In the genomic region with DNA sequence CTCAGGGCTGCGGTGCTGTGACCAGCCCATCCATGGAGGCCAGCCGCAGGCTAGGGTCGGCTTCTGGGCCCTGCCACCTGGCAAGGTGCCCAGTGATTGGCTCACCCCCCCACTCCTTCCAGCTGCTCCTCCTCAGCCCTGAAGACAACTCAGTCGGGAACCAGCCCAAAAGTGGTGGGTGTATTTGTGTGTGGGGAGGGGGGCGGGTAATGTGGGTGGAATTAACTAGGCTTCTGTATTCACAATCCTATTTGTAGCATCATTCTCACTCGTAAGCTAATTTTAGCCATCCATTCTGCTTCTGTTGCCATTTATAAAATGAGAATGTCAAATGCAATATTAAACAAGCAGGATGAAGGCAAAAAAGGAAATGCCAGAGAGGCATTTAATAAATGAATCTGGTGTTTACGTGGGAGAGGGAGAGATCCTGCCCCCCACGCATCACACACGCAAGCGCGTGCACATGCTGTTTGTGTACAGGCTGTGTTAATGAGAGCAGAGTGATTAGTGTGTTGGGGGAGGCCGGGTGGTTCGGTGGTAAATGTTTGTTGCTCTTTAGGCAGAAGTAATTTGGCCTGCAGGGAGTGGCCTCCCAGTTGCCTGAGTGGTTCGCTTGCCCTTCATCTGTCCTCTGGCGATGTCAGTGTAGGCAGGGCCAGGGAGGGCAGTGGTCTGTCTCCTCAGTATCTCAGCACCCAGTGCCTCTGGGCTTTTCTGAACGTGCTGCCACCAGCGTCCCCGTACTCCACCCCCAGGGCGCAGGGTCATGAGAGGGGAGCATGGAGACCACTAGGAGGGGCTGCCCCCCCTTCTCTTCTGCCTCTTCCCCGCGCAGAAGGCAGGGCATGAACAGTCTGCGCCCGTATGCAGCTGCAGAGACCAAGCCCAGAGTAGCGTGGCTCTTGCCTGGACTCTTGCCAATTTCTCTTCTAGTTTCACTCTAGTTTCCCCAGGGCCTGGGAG, we compare ENCODE assay signal across 8 cellular contexts.
DNase-seq lines count a peak whose midpoint lies in the region; ATAC-seq and TF ChIP-seq lines count a peak whose summit lies in the region.

No MANE protein-coding gene starts in this region.

- TF ChIP-seq EP300 in gastroesophageal sphincter (IDR thresholded peaks at IDR 0.05), result no peak
- TF ChIP-seq EP300 in ovary (IDR thresholded peaks at IDR 0.05), result no peak

- peaks cover 79% of the 10 kb centered on the region for H3K4me1 Mint-ChIP-seq in activated T-cell treated with anti-CD3 and anti-CD28 coated beads, Interleukin-2, amount 50 U/mL, for 4 hours (ENCODE audit: low read depth)
- H3K4me1 Mint-ChIP-seq in progenitor cell of endocrine pancreas (ENCODE audit: low read depth), result peaks cover 35% of the 10 kb centered on the region

- H3K9me3 Mint-ChIP-seq in activated T-cell treated with anti-CD3 and anti-CD28 coated beads, Interleukin-2, amount 50 U/mL, for 4 hours, result no peaks in the 10 kb centered on the region
- no peaks in the 10 kb centered on the region for H3K9me3 Mint-ChIP-seq in progenitor cell of endocrine pancreas (ENCODE audit: low read depth)

- H3K4me3 Mint-ChIP-seq in activated T-cell treated with anti-CD3 and anti-CD28 coated beads, Interleukin-2, amount 50 U/mL, for 4 hours, result peak overlapping the region; percentile 15
- H3K4me3 Mint-ChIP-seq in progenitor cell of endocrine pancreas (ENCODE audit: low read depth), result no peak overlapping the region

- H3K4me3 ChIP-seq in gastroesophageal sphincter (peak overlapping the region in 1 of 2 donors; percentile 28), ovary (no peak overlapping the region)

- H3K36me3 Mint-ChIP-seq in activated T-cell treated with anti-CD3 and anti-CD28 coated beads, Interleukin-2, amount 50 U/mL, for 4 hours (ENCODE audit: insufficient read depth), result peaks cover 1% of the 10 kb centered on the region
- no peaks in the 10 kb centered on the region for H3K36me3 Mint-ChIP-seq in progenitor cell of endocrine pancreas (ENCODE audit: insufficient read depth)

- H3K27ac ChIP-seq in gastroesophageal sphincter, result peak overlapping the region in 3 of 4 donors; percentile 69 to 80 (median 71)
- H3K27ac ChIP-seq in ovary, result peak overlapping the region; percentile 63 to 72

- 6 to 20% methylated on average over 11 to 14 of the region's 24 CpGs for WGBS in gastroesophageal sphincter (ENCODE audit: low coverage in 1 of 2), 2 donors
- WGBS in ovary, 3 donors, result 7 to 12% (median 9%) methylated on average over 24 of the region's 24 CpGs

- H3K36me3 ChIP-seq in gastroesophageal sphincter (peaks cover 0 to 7% of the 10 kb centered on the region in 2 donors), ovary (no peaks in the 10 kb centered on the region)

- peak in 1 of 4 experiments; percentile 10 for TF ChIP-seq CTCF in gastroesophageal sphincter (IDR thresholded peaks at IDR 0.05)
- TF ChIP-seq CTCF in ovary (IDR thresholded peaks at IDR 0.05), result peak in 1 of 3 donors; percentile 7
- no peak for TF ChIP-seq CTCF in progenitor cell of endocrine pancreas (IDR thresholded peaks at IDR 0.05; ENCODE audit: unreplicated experiment)

- H3K9me3 ChIP-seq in gastroesophageal sphincter (no peaks in the 10 kb centered on the region), ovary (no peaks in the 10 kb centered on the region)

- peak; percentile 47 for ATAC-seq in HG02973 (IDR thresholded peaks at IDR 0.05; ENCODE audit: unreplicated experiment)
- peak; percentile 41 to 46 for ATAC-seq in activated T-cell treated with anti-CD3 and anti-CD28 coated beads, Interleukin-2, amount 50 U/mL, for 4 hours
- peak; percentile 69 for ATAC-seq in gastroesophageal sphincter

- intact Hi-C loops in ovary (cut with DNase I), result loop anchor here in 1 of 4 donors (10.0 kb wide), 2 partner anchors 140 to 360 kb away; partner anchors contain the start of gene CCDC182

- no peaks in the 10 kb centered on the region for H3K27me3 Mint-ChIP-seq in activated T-cell treated with anti-CD3 and anti-CD28 coated beads, Interleukin-2, amount 50 U/mL, for 4 hours (ENCODE audit: low read depth)
- H3K27me3 Mint-ChIP-seq in progenitor cell of endocrine pancreas, result no peaks in the 10 kb centered on the region

- TF ChIP-seq POLR2A in gastroesophageal sphincter (IDR thresholded peaks at IDR 0.05) (no peak), ovary (IDR thresholded peaks at IDR 0.05) (no peak)

- peak in 3 of 4 experiments; percentile 11 to 16 (median 11) for DNase-seq in activated CD4-positive, CD25-positive, alpha-beta regulatory T cell (lab: John Stamatoyannopoulos, UW)
- no peak for DNase-seq in activated CD4-positive, CD25-positive, alpha-beta regulatory T cell treated with anti-CD3 and anti-CD28 coated beads, Interleukin-2, amount 50 U/mL, for 72 hours
- DNase-seq in NCI-H2196 (lab: John Stamatoyannopoulos, UW; ENCODE audit: unreplicated experiment), result peak; percentile 84
- DNase-seq in activated T-cell treated with anti-CD3 and anti-CD28 coated beads, Interleukin-2, amount 50 U/mL, for 4 hours, result no peak
- DNase-seq in ovary, result peak; percentile 74 to 83 (median 80)
- DNase-seq in progenitor cell of endocrine pancreas (ENCODE audit: low spot score, unreplicated experiment), result no peak

- H3K4me1 ChIP-seq in gastroesophageal sphincter, result peaks cover 0 to 42% (median 15%) of the 10 kb centered on the region in 3 donors
- peaks cover 17% of the 10 kb centered on the region for H3K4me1 ChIP-seq in ovary (ENCODE audit: insufficient read depth)

- H3K27ac Mint-ChIP-seq in progenitor cell of endocrine pancreas, result no peak overlapping the region

- H3K27me3 ChIP-seq in gastroesophageal sphincter (no peaks in the 10 kb centered on the region), ovary (no peaks in the 10 kb centered on the region)

Comparison
In these comparisons a context has a peak if more than half of its experiments do, and no peak if none do; other contexts are left out.
1. DNase-seq: peak in activated CD4-positive, CD25-positive, alpha-beta regulatory T cell (3 of 4), NCI-H2196 (single experiment) and ovary (5 of 5); none in activated CD4-positive, CD25-positive, alpha-beta regulatory T cell treated with anti-CD3 and anti-CD28 coated beads, Interleukin-2, amount 50 U/mL, for 72 hours (single experiment), activated T-cell treated with anti-CD3 and anti-CD28 coated beads, Interleukin-2, amount 50 U/mL, for 4 hours (single experiment) and progenitor cell of endocrine pancreas (single experiment).
2. Peak in every context shown above with its lines, with median percentiles within 50 percentile points of each other: ATAC-seq.